In the genomic region with DNA sequence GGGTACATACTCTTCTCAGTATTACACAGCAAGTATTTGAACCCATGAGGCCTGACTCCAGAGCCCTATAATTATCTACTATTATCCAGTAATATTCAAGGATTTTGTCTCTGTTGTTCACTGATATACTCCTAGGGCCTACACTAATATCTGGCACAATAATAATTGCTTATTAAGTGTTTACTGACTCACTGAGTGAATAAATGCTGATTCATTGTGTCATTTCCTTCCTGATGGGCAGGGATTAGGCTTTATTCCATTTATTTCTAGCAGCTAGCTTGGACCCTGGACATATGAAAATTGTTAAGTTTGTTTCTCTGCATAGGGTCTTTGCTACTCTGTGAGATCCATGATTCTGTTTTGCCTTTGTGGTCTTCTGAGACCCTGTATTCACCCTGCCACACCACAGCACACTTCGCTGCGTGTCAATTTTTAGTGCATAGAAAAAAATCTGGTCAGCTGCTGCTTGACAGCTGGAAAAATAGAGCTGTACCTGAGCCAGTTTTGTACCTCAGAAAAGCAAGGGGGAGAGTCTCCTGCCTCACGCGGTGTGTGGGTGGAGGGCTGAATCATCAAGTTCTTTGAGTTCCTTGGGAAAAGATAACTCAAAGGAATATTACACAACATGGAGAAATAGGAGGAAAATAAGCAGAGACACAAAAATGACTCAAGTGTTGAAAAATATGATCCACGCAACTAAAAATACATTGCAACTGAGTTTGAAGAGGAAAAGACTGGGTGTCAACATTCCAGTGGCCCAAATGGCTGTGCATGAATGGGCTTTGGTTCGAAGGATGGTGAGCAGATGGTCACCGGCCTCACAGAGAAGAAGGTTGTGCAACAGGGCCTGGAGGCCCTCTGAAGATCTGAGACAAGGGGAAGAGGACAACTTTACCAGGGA, we compare ENCODE assay signal across 8 cellular contexts. TPM values are rescaled to one million over a fixed set of nuclear protein-coding genes. Genes with fewer than 3 reads are reported as not detected.
DNase-seq lines count a peak whose midpoint lies in the region; ATAC-seq, FAIRE-seq and TF ChIP-seq lines count a peak whose summit lies in the region.
"Had no signal": no experiment of that assay in that cellular context is flagged by ENCODE, and none has a peak within 500 bp of the region (broad histone marks: within the 10 kb centered on the region; RNA-seq: fewer than 3 reads in every experiment).

No MANE protein-coding gene starts in this region.

- DNase-seq in HT1080 (ENCODE audit: low read depth) = peak; percentile 81
- peak; percentile 99 for DNase-seq in bronchial epithelial cell (ENCODE audit: low read depth)
- peak; percentile 98 for DNase-seq in iris pigment epithelial cell (ENCODE audit: low read depth)
- DNase-seq in upper lobe of right lung = no peak
- DNase-seq in NOMO-1 treated with dmso at 0.1 percent for 144 hours (lab: John Stamatoyannopoulos, UW; ENCODE audit: unreplicated experiment) = no peak
- DNase-seq in activated CD8-positive, alpha-beta T cell treated with anti-CD3 and anti-CD28 coated beads for 36 hours = no peak
- DNase-seq in NCI-H187 (lab: John Stamatoyannopoulos, UW) = no peak

- POLR2A ChIA-PET in activated CD8-positive, alpha-beta T cell treated with anti-CD3 and anti-CD28 coated beads for 36 hours (lab: Charles Lee) = interaction anchor here (0.7 kb wide), 1 partner anchor 23 kb away, joined by 3 read pairs; no protein-coding TSS in a partner anchor

- no peaks in the 10 kb centered on the region for H3K36me3 Mint-ChIP-seq in activated CD8-positive, alpha-beta T cell treated with anti-CD3 and anti-CD28 coated beads for 36 hours (ENCODE audit: low read depth)

- no peak overlapping the region for H3K27ac ChIP-seq in upper lobe of right lung

- peaks cover 15% of the 10 kb centered on the region for H3K4me1 Mint-ChIP-seq in activated CD8-positive, alpha-beta T cell treated with anti-CD3 and anti-CD28 coated beads for 36 hours (ENCODE audit: low read depth)

- H3K36me3 ChIP-seq in bronchial epithelial cell (ENCODE audit: control insufficient read depth, insufficient read depth, low read length) = no peaks in the 10 kb centered on the region
- no peaks in the 10 kb centered on the region for H3K36me3 ChIP-seq in upper lobe of right lung

- no peaks in the 10 kb centered on the region for H3K27me3 Mint-ChIP-seq in activated CD8-positive, alpha-beta T cell treated with anti-CD3 and anti-CD28 coated beads for 36 hours

- TF ChIP-seq CTCF in bronchial epithelial cell (IDR thresholded peaks at IDR 0.05; ENCODE audit: insufficient read depth, low read length, severe bottlenecking) (no peak), upper lobe of right lung (IDR thresholded peaks at IDR 0.05) (no peak)
- no peak for TF ChIP-seq CTCF in activated CD8-positive, alpha-beta T cell treated with anti-CD3 and anti-CD28 coated beads for 36 hours (IDR thresholded peaks at IDR 0.05)

- no peaks in the 10 kb centered on the region for H3K9me3 ChIP-seq in upper lobe of right lung

- H3K4me1 ChIP-seq in upper lobe of right lung = no peaks in the 10 kb centered on the region

- CTCF ChIA-PET in activated CD8-positive, alpha-beta T cell treated with anti-CD3 and anti-CD28 coated beads for 36 hours (lab: Charles Lee) = interaction anchor here (1.0 kb wide), 1 partner anchor 147 kb away, joined by 4 read pairs; no protein-coding TSS in a partner anchor

- peak; percentile 61 for ATAC-seq in upper lobe of right lung
- ATAC-seq in activated CD8-positive, alpha-beta T cell treated with anti-CD3 and anti-CD28 coated beads for 36 hours = no peak
- ATAC-seq: Panc1 had no signal

- no peak overlapping the region for H3K4me3 ChIP-seq in bronchial epithelial cell (ENCODE audit: low read depth, low read length)
- no peak overlapping the region for H3K4me3 ChIP-seq in upper lobe of right lung

- H3K27me3 ChIP-seq in bronchial epithelial cell (ENCODE audit: control insufficient read depth, insufficient read depth, low read length) = no peaks in the 10 kb centered on the region
- no peaks in the 10 kb centered on the region for H3K27me3 ChIP-seq in upper lobe of right lung

- intact Hi-C loops in upper lobe of right lung (cut with DNase I) = no loop called here
- intact Hi-C loops in activated CD8-positive, alpha-beta T cell treated with anti-CD3 and anti-CD28 coated beads for 36 hours (cut with micrococcal nuclease) = no loop called here

- no peak overlapping the region for H3K4me3 Mint-ChIP-seq in activated CD8-positive, alpha-beta T cell treated with anti-CD3 and anti-CD28 coated beads for 36 hours

- H3K27ac Mint-ChIP-seq in activated CD8-positive, alpha-beta T cell treated with anti-CD3 and anti-CD28 coated beads for 36 hours = no peak overlapping the region

- H3K9me3 Mint-ChIP-seq in activated CD8-positive, alpha-beta T cell treated with anti-CD3 and anti-CD28 coated beads for 36 hours = no peaks in the 10 kb centered on the region

- FAIRE-seq in bronchial epithelial cell (lab: Jason Lieb, UNC) = no peak

RNA-seq across cellular contexts. Expression of gene DPP4, which starts 18.9 kb away (rescaled TPM):
- total RNA-seq in HT1080 (2014; rRNA removed; shearing (Covaris generic)) = not detected in 2 replicates
- polyA plus RNA-seq in HT1080 (2015; cell fraction: cytosol; rRNA removed) = not detected in 2 replicates
- not detected in 2 replicates for polyA plus RNA-seq in HT1080 (2015; cell fraction: nucleus; rRNA removed)
- total RNA-seq in bronchial epithelial cell (1.4 and 2.9 TPM in 2 replicates), upper lobe of right lung (30.7 TPM)
- 10 to 100 TPM; 25.9 to 26.4 TPM for total RNA-seq in activated CD8-positive, alpha-beta T cell treated with anti-CD3 and anti-CD28 coated beads for 36 hours

RNA-seq across cellular contexts. Expression of gene GCG, which starts 59.1 kb away (rescaled TPM):
- 0.16 TPM in 1 of 2 replicates, not detected in the other for total RNA-seq in HT1080 (2014; rRNA removed; shearing (Covaris generic))
- not detected in 2 replicates for polyA plus RNA-seq in HT1080 (2015; cell fraction: cytosol; rRNA removed)
- polyA plus RNA-seq in HT1080 (2015; cell fraction: nucleus; rRNA removed) = not detected in 2 replicates
- total RNA-seq in bronchial epithelial cell (not detected in 2 replicates), upper lobe of right lung (not detected)
- not detected for total RNA-seq in activated CD8-positive, alpha-beta T cell treated with anti-CD3 and anti-CD28 coated beads for 36 hours

Comparison
In these comparisons a context has a peak if more than half of its experiments do, and no peak if none do; other contexts are left out.
1. DNase-seq: peak in HT1080 (single experiment), bronchial epithelial cell (single experiment) and iris pigment epithelial cell (single experiment); none in upper lobe of right lung (single experiment), NOMO-1 treated with dmso at 0.1 percent for 144 hours (single experiment), activated CD8-positive, alpha-beta T cell treated with anti-CD3 and anti-CD28 coated beads for 36 hours (single experiment) and NCI-H187 (0 of 2).